Comparison of ENCODE assay signal across 15 cellular contexts in the genomic region with DNA sequence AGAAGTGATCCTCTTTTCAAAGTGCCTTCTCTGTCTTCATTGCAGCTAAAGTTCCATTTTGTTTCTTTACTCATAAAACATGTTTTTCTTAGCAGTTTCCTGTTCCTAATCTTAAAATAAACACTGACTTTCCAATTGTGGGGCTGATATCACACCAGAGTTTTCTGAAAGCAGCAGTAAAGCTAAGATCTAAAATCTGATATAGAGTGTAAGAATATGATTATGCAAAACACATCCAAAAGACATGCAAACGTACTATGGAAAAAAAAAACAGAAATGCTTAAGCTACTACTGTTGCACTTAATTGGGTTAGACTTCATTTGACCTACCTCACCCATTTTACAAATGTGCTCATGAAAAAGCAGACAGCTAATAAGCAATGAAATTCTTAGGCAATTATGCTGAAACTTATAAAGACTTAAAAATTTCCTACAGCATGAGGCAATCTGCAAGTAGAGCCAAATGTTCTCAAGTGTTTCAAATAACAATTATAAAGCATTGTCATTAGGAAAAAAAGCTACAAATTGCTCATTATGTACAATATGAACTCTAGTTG. TPM values are rescaled to one million over a fixed set of nuclear protein-coding genes. Genes with fewer than 3 reads are reported as not detected.
DNase-seq lines count a peak whose midpoint lies in the region; ATAC-seq and TF ChIP-seq lines count a peak whose summit lies in the region.
"Had no signal": no experiment of that assay in that cellular context is flagged by ENCODE, and none has a peak within 500 bp of the region (broad histone marks: within the 10 kb centered on the region; RNA-seq: fewer than 3 reads in every experiment).

No MANE protein-coding gene starts in this region.

- no peak overlapping the region for H3K9ac ChIP-seq in fibroblast of lung (ENCODE audit: insufficient read depth, low read length)

- peaks cover 94% of the 10 kb centered on the region for H3K36me3 Mint-ChIP-seq in activated naive CD4-positive, alpha-beta T cell treated with anti-CD3 and anti-CD28 coated beads, Interleukin-2, amount 10 ng/mL, durations not matched to agents 7 days and 5 days
- peaks cover 94% of the 10 kb centered on the region for H3K36me3 Mint-ChIP-seq in T-helper 2 cell treated with Interferon-gamma antibody and Interleukin-4, amounts not matched to agents 5 μg/mL and 100 μg/mL, for 36 hours (ENCODE audit: low read depth)
- H3K36me3 Mint-ChIP-seq in stimulated activated effector memory CD8-positive, alpha-beta T cell treated with anti-CD3 and anti-CD28 coated beads, Interleukin-12 subunit alpha, Interleukin-12 subunit beta, amount 100 ng/mL, for 72 hours: peaks cover 100% of the 10 kb centered on the region
- H3K36me3 Mint-ChIP-seq in endothelial cell (ENCODE audit: low read depth, unreplicated experiment): no peaks in the 10 kb centered on the region

- H3K36me3 ChIP-seq in fibroblast of lung (ENCODE audit: control insufficient read depth, insufficient read depth, low read length): no peaks in the 10 kb centered on the region
- H3K36me3 ChIP-seq: right lobe of liver had no signal

- in situ Hi-C loops in GM13976 (cut with MboI; ENCODE audit: low sequenced_read_pairs, unreplicated experiment): no loop called here

- H2AFZ ChIP-seq in fibroblast of lung (ENCODE audit: low read length): peak overlapping the region; percentile 4

- no peaks in the 10 kb centered on the region for H3K27me3 ChIP-seq in fibroblast of lung (ENCODE audit: control insufficient read depth, insufficient read depth, low read length)
- H3K27me3 ChIP-seq: right lobe of liver had no signal

- peaks cover 78% of the 10 kb centered on the region for H3K4me1 Mint-ChIP-seq in activated naive CD4-positive, alpha-beta T cell treated with anti-CD3 and anti-CD28 coated beads, Interleukin-2, amount 10 ng/mL, durations not matched to agents 7 days and 5 days
- peaks cover 79% of the 10 kb centered on the region for H3K4me1 Mint-ChIP-seq in T-helper 2 cell treated with Interferon-gamma antibody and Interleukin-4, amounts not matched to agents 5 μg/mL and 100 μg/mL, for 36 hours (ENCODE audit: low read depth)
- peaks cover 65% of the 10 kb centered on the region for H3K4me1 Mint-ChIP-seq in stimulated activated effector memory CD8-positive, alpha-beta T cell treated with anti-CD3 and anti-CD28 coated beads, Interleukin-12 subunit alpha, Interleukin-12 subunit beta, amount 100 ng/mL, for 72 hours
- H3K4me1 Mint-ChIP-seq in endothelial cell (ENCODE audit: unreplicated experiment): peaks cover 9% of the 10 kb centered on the region

- no peak for DNase-seq in activated naive CD4-positive, alpha-beta T cell treated with anti-CD3 and anti-CD28 coated beads, Interleukin-2, amount 10 ng/mL, durations not matched to agents 7 days and 5 days
- no peak for DNase-seq in activated naive CD4-positive, alpha-beta T cell treated with anti-CD3 and anti-CD28 coated beads, Interleukin-2, amount 50 U/mL, for 16 hours
- DNase-seq in T-helper 2 cell treated with Interferon-gamma antibody and Interleukin-4, amounts not matched to agents 5 μg/mL and 100 μg/mL, for 36 hours (ENCODE audit: low spot score): no peak
- DNase-seq in fibroblast of lung (ENCODE audit: low read depth in 2 of 2) (peak; percentile 3 to 4), endothelial cell (ENCODE audit: low spot score) (no peak), DMS79 (lab: John Stamatoyannopoulos, UW) (no peak), GM13976 (ENCODE audit: low spot score) (no peak)
- DNase-seq in stimulated activated effector memory CD8-positive, alpha-beta T cell treated with anti-CD3 and anti-CD28 coated beads, Interleukin-12 subunit alpha, Interleukin-12 subunit beta, amount 100 ng/mL, for 72 hours (ENCODE audit: low spot score in 2 of 2): no peak
- DNase-seq: amniotic stem cell; effector CD4-positive, alpha-beta T cell; GDM1; midbrain; NCI-H510A; right lobe of liver; SHP77 had no signal

- H3K4me3 ChIP-seq in fibroblast of lung (replicated peaks in 1 of 4; ENCODE audit: control extremely low read depth in 1 of 4, insufficient read depth in 1 of 4, low read depth in 3 of 4, low read length in 4 of 4): no peak overlapping the region
- H3K4me3 ChIP-seq: right lobe of liver had no signal

- no peaks in the 10 kb centered on the region for H3K27me3 Mint-ChIP-seq in activated naive CD4-positive, alpha-beta T cell treated with anti-CD3 and anti-CD28 coated beads, Interleukin-2, amount 10 ng/mL, durations not matched to agents 7 days and 5 days
- no peaks in the 10 kb centered on the region for H3K27me3 Mint-ChIP-seq in T-helper 2 cell treated with Interferon-gamma antibody and Interleukin-4, amounts not matched to agents 5 μg/mL and 100 μg/mL, for 36 hours (ENCODE audit: low read depth)
- no peaks in the 10 kb centered on the region for H3K27me3 Mint-ChIP-seq in endothelial cell (ENCODE audit: unreplicated experiment)

- H3K79me2 ChIP-seq in fibroblast of lung (ENCODE audit: control insufficient read depth, insufficient read depth, low read length): no peaks in the 10 kb centered on the region

- H3K27ac ChIP-seq in fibroblast of lung (ENCODE audit: insufficient read depth, low read length): no peak overlapping the region
- H3K27ac ChIP-seq: right lobe of liver had no signal

- peak overlapping the region; percentile 74 for H3K4me3 Mint-ChIP-seq in activated naive CD4-positive, alpha-beta T cell treated with anti-CD3 and anti-CD28 coated beads, Interleukin-2, amount 10 ng/mL, durations not matched to agents 7 days and 5 days
- H3K4me3 Mint-ChIP-seq in T-helper 2 cell treated with Interferon-gamma antibody and Interleukin-4, amounts not matched to agents 5 μg/mL and 100 μg/mL, for 36 hours: peak overlapping the region; percentile 69
- H3K4me3 Mint-ChIP-seq in stimulated activated effector memory CD8-positive, alpha-beta T cell treated with anti-CD3 and anti-CD28 coated beads, Interleukin-12 subunit alpha, Interleukin-12 subunit beta, amount 100 ng/mL, for 72 hours: peak overlapping the region; percentile 94
- H3K4me3 Mint-ChIP-seq in endothelial cell (ENCODE audit: unreplicated experiment): no peak overlapping the region

- no peaks in the 10 kb centered on the region for H3K4me1 ChIP-seq in fibroblast of lung (ENCODE audit: control insufficient read depth, extremely low read depth, insufficient read depth, low read length)
- H3K4me1 ChIP-seq: right lobe of liver had no signal

- no peaks in the 10 kb centered on the region for H3K9me3 Mint-ChIP-seq in activated naive CD4-positive, alpha-beta T cell treated with anti-CD3 and anti-CD28 coated beads, Interleukin-2, amount 10 ng/mL, durations not matched to agents 7 days and 5 days
- no peaks in the 10 kb centered on the region for H3K9me3 Mint-ChIP-seq in T-helper 2 cell treated with Interferon-gamma antibody and Interleukin-4, amounts not matched to agents 5 μg/mL and 100 μg/mL, for 36 hours
- no peaks in the 10 kb centered on the region for H3K9me3 Mint-ChIP-seq in stimulated activated effector memory CD8-positive, alpha-beta T cell treated with anti-CD3 and anti-CD28 coated beads, Interleukin-12 subunit alpha, Interleukin-12 subunit beta, amount 100 ng/mL, for 72 hours
- H3K9me3 Mint-ChIP-seq in endothelial cell (ENCODE audit: unreplicated experiment): no peaks in the 10 kb centered on the region

- peak overlapping the region; percentile 90 for H3K27ac Mint-ChIP-seq in activated naive CD4-positive, alpha-beta T cell treated with anti-CD3 and anti-CD28 coated beads, Interleukin-2, amount 10 ng/mL, durations not matched to agents 7 days and 5 days
- peak overlapping the region; percentile 83 for H3K27ac Mint-ChIP-seq in T-helper 2 cell treated with Interferon-gamma antibody and Interleukin-4, amounts not matched to agents 5 μg/mL and 100 μg/mL, for 36 hours
- H3K27ac Mint-ChIP-seq in stimulated activated effector memory CD8-positive, alpha-beta T cell treated with anti-CD3 and anti-CD28 coated beads, Interleukin-12 subunit alpha, Interleukin-12 subunit beta, amount 100 ng/mL, for 72 hours: peak overlapping the region; percentile 99
- no peak overlapping the region for H3K27ac Mint-ChIP-seq in endothelial cell (ENCODE audit: unreplicated experiment)

- H4K20me1 ChIP-seq in fibroblast of lung (ENCODE audit: control insufficient read depth, extremely low read depth, insufficient read depth, low read length): no peaks in the 10 kb centered on the region

- no peaks in the 10 kb centered on the region for H3K9me3 ChIP-seq in fibroblast of lung (ENCODE audit: control insufficient read depth, insufficient read depth, low read depth, low read length)
- H3K9me3 ChIP-seq: right lobe of liver had no signal

- ATAC-seq in stimulated activated effector memory CD8-positive, alpha-beta T cell treated with anti-CD3 and anti-CD28 coated beads, Interleukin-12 subunit alpha, Interleukin-12 subunit beta, amount 100 ng/mL, for 72 hours: no peak
- ATAC-seq: right lobe of liver had no signal

- H3K4me2 ChIP-seq in fibroblast of lung (ENCODE audit: extremely low read depth, insufficient read depth, low read length): no peak overlapping the region

- no peak for TF ChIP-seq CTCF in fibroblast of lung (conservative IDR thresholded peaks at IDR 0.05 in 1 of 2, IDR thresholded peaks at IDR 0.05 in 1 of 2; ENCODE audit: low read depth in 1 of 2, low read length in 2 of 2)
- no peak for TF ChIP-seq CTCF in endothelial cell (IDR thresholded peaks at IDR 0.05; ENCODE audit: unreplicated experiment)
- no peak for TF ChIP-seq CTCF in GM13976 (IDR thresholded peaks at IDR 0.05; ENCODE audit: borderline replicate concordance, control extremely low read depth, extremely low read depth, insufficient read depth, missing control alignments)

- CTCF ChIA-PET in activated naive CD4-positive, alpha-beta T cell treated with anti-CD3 and anti-CD28 coated beads, Interleukin-2, amount 10 ng/mL, durations not matched to agents 7 days and 5 days (lab: Charles Lee): interaction anchor here (0.6 to 2.2 kb wide), 8 partner anchors 13 to 107 kb away, joined by 3 to 8 read pairs (median 4); no protein-coding TSS in a partner anchor

RNA-seq across cellular contexts. Expression of gene CYTIP, which starts 10.5 kb away (rescaled TPM):
- total RNA-seq in fibroblast of lung: not detected in 2 replicates
- 0.17 TPM in 1 of 2 replicates, not detected in the other for polyA plus RNA-seq in fibroblast of lung
- not detected in 2 replicates for polyA plus RNA-seq in fibroblast of lung (2012)
- polyA minus RNA-seq in fibroblast of lung (ENCODE audit: low replicate concordance): not detected in 2 replicates
- total RNA-seq in endothelial cell (ENCODE audit: unreplicated experiment): not detected

Comparison
In these comparisons a context has a peak if more than half of its experiments do, and no peak if none do; other contexts are left out.
1. DNase-seq: peak in fibroblast of lung (2 of 2); none in activated naive CD4-positive, alpha-beta T cell treated with anti-CD3 and anti-CD28 coated beads, Interleukin-2, amount 10 ng/mL, durations not matched to agents 7 days and 5 days (single experiment), activated naive CD4-positive, alpha-beta T cell treated with anti-CD3 and anti-CD28 coated beads, Interleukin-2, amount 50 U/mL, for 16 hours (single experiment), T-helper 2 cell treated with Interferon-gamma antibody and Interleukin-4, amounts not matched to agents 5 μg/mL and 100 μg/mL, for 36 hours (single experiment), stimulated activated effector memory CD8-positive, alpha-beta T cell treated with anti-CD3 and anti-CD28 coated beads, Interleukin-12 subunit alpha, Interleukin-12 subunit beta, amount 100 ng/mL, for 72 hours (0 of 2), endothelial cell (single experiment), DMS79 (single experiment) and GM13976 (single experiment).